In the genomic region with DNA sequence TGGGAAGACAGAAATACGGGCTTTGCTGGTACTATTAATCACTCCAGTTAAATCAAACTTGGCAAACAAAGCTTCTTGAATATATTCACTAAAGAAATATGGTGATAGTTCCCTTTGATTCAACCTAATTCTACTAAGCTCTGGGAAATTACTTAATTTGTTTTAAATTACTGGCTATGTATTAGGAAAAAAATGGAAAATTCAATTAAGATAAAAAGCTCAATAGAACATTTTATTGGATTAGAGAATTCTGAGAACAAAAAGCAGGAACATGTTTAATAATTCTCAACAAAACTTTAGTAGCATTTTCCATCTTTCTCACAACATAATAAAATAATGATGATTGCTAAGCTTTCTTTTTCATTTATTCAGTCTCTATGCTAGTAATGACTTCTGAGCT, we compare ENCODE assay signal across 26 cellular contexts. TPM values are rescaled to one million over a fixed set of nuclear protein-coding genes. Genes with fewer than 3 reads are reported as not detected.
"Had no signal": no experiment of that assay in that cellular context is flagged by ENCODE, and none has a peak within 500 bp of the region (broad histone marks: within the 10 kb centered on the region; RNA-seq: fewer than 3 reads in every experiment).

No MANE protein-coding gene starts in this region.

- ATAC-seq: activated CD8-positive, alpha-beta T cell treated with anti-CD3 and anti-CD28 coated beads, Interleukin-2, amount 10 ng/mL, durations not matched to agents 7 days and 5 days; activated naive CD8-positive, alpha-beta T cell treated with anti-CD3 and anti-CD28 coated beads, Interleukin-2, amount 50 U/mL, for 24 hours; activated T-cell treated with anti-CD3 and anti-CD28 coated beads, Interleukin-2, amount 50 U/mL, for 4 hours; esophagus mucosa; left colon; naive thymus-derived CD4-positive, alpha-beta T cell had no signal

- H3K9me3 ChIP-seq: thyroid gland, vagina had no signal

- H3K27me3 ChIP-seq: brain microvascular endothelial cell, neural progenitor cell, thyroid gland, vagina had no signal

- H2AFZ ChIP-seq: neural progenitor cell had no signal

- H3K4me2 ChIP-seq: neural progenitor cell had no signal

- H3K36me3 ChIP-seq: neural progenitor cell had no signal

- H3K4me1 ChIP-seq: thyroid gland, vagina had no signal

- DNase-seq: activated B cell treated with CpG ODN at 0.5 μM for 24 hours; activated CD4-positive, alpha-beta T cell treated with anti-CD3 and anti-CD28 coated beads, Interleukin-2, amount 10 ng/mL, durations not matched to agents 24 days and 14 days; activated CD8-positive, alpha-beta T cell treated with anti-CD3 and anti-CD28 coated beads, Interleukin-2, amount 10 ng/mL, durations not matched to agents 7 days and 5 days; activated effector memory CD4-positive, alpha-beta T cell treated with Interleukin-2 at 50 U/mL for 16 hours; activated naive CD4-positive, alpha-beta T cell treated with anti-CD3 and anti-CD28 coated beads, Interleukin-2, amount 10 ng/mL, durations not matched to agents 7 days and 5 days; activated naive CD8-positive, alpha-beta T cell treated with anti-CD3 and anti-CD28 coated beads, Interleukin-2, amount 50 U/mL, for 24 hours; activated T-cell treated with anti-CD3 and anti-CD28 coated beads, Interleukin-2, amount 50 U/mL, for 4 hours; anterior cingulate cortex; brain microvascular endothelial cell; cerebellar nuclear complex; cortex of kidney; left colon; naive thymus-derived CD4-positive, alpha-beta T cell; stimulated activated CD4-positive, alpha-beta T cell treated with anti-CD3 and anti-CD28 coated beads, Interleukin-12 subunit alpha, Interleukin-12 subunit beta, amount 100 ng/mL, for 4 hours; stimulated activated CD4-positive, alpha-beta T cell treated with anti-CD3 and anti-CD28 coated beads, Interleukin-1b, Interleukin-23, amount 100 ng/mL, for 48 hours; stimulated activated CD8-positive, alpha-beta memory T cell treated with anti-CD3 and anti-CD28 coated beads, Interleukin-4, amount 100 ng/mL, for 48 hours; stimulated activated naive CD4-positive, alpha-beta T cell; T-helper 1 cell; T-helper 9 cell; thyroid gland had no signal

- H3K4me3 ChIP-seq: neural progenitor cell, thyroid gland, vagina had no signal

- H3K27ac ChIP-seq: brain microvascular endothelial cell, neural progenitor cell, thyroid gland, vagina had no signal

RNA-seq across cellular contexts. Expression of gene BDKRB1, which starts 30.2 kb away (rescaled TPM):
- total RNA-seq: activated B cell treated with CpG ODN at 0.5 μM for 24 hours; activated CD4-positive, alpha-beta T cell treated with anti-CD3 and anti-CD28 coated beads, Interleukin-2, amount 10 ng/mL, durations not matched to agents 24 days and 14 days; activated CD8-positive, alpha-beta T cell treated with anti-CD3 and anti-CD28 coated beads, Interleukin-2, amount 10 ng/mL, durations not matched to agents 7 days and 5 days; activated T-cell treated with anti-CD3 and anti-CD28 coated beads, Interleukin-2, amount 50 U/mL, for 4 hours; lung microvascular endothelial cell; naive thymus-derived CD4-positive, alpha-beta T cell; osteocyte; pulmonary artery endothelial cell had no signal
- polyA plus RNA-seq: naive thymus-derived CD4-positive, alpha-beta T cell had no signal
